In genomic region chr10:68871731-68872342, GRCh38 we compare ENCODE assay signal across 9 cellular contexts. TPM values are rescaled to one million over a fixed set of nuclear protein-coding genes. Genes with fewer than 3 reads are reported as not detected.
DNase-seq lines count a peak whose midpoint lies in the region; ATAC-seq and TF ChIP-seq lines count a peak whose summit lies in the region.
"Had no signal": no experiment of that assay in that cellular context is flagged by ENCODE, and none has a peak within 500 bp of the region (broad histone marks: within the 10 kb centered on the region; RNA-seq: fewer than 3 reads in every experiment).

No MANE protein-coding gene starts in this region.

- H3K27me3 ChIP-seq in GM23338 (ENCODE audit: insufficient read depth), result no peaks in the 10 kb centered on the region

- H3K4me3 ChIP-seq in GM23338, result peak overlapping the region; percentile 3; the same call in 1 of the 2 replicates
- H3K4me3 ChIP-seq: lung had no signal

- H3K27ac ChIP-seq in GM23338 (ENCODE audit: low read depth), result peak overlapping the region; percentile 70

- H3K79me2 ChIP-seq in GM23338 (replicated peaks; ENCODE audit: insufficient read depth), result no peaks in the 10 kb centered on the region

- no peaks in the 10 kb centered on the region; the same call in 1 of the 2 replicates for H3F3A ChIP-seq in GM23338 (replicated peaks; ENCODE audit: low read depth)

- H3K4me2 ChIP-seq in GM23338, result peak overlapping the region; percentile 37

- H3K9me3 Mint-ChIP-seq in GM23338, result peaks cover 18% of the 10 kb centered on the region
- H3K9me3 Mint-ChIP-seq in naive thymus-derived CD8-positive, alpha-beta T cell, result peaks cover 0 to 9% (median 2%) of the 10 kb centered on the region in 9 donors

- peak; percentile 66 for ATAC-seq in GM23338
- ATAC-seq in naive thymus-derived CD8-positive, alpha-beta T cell, result no peak

- H3K27me3 Mint-ChIP-seq in GM23338 (ENCODE audit: insufficient read depth, low read depth, poor library complexity), result peaks cover 2% of the 10 kb centered on the region
- no peaks in the 10 kb centered on the region for H3K27me3 Mint-ChIP-seq in naive thymus-derived CD8-positive, alpha-beta T cell

- H4K20me1 ChIP-seq in GM23338 (replicated peaks; ENCODE audit: insufficient read depth), result no peaks in the 10 kb centered on the region

- H3K36me3 ChIP-seq in GM23338 (ENCODE audit: insufficient read depth), result no peaks in the 10 kb centered on the region

- peak overlapping the region; percentile 39; the same call in 2 of the 3 replicates for H3K4me3 Mint-ChIP-seq in GM23338
- no peak overlapping the region for H3K4me3 Mint-ChIP-seq in naive thymus-derived CD8-positive, alpha-beta T cell

- TF ChIP-seq CTCF in GM23338 (conservative IDR thresholded peaks at IDR 0.05; ENCODE audit: low read depth in 2 of 2) (no peak), GM13976 (IDR thresholded peaks at IDR 0.05; ENCODE audit: borderline replicate concordance, control extremely low read depth, extremely low read depth, insufficient read depth, missing control alignments) (no peak)

- H3K36me3 Mint-ChIP-seq in GM23338 (ENCODE audit: low read depth), result peaks cover 17% of the 10 kb centered on the region
- peaks cover 0 to 4% (median 0%) of the 10 kb centered on the region in 3 donors for H3K36me3 Mint-ChIP-seq in naive thymus-derived CD8-positive, alpha-beta T cell

- in situ Hi-C loops in GM13976 (cut with MboI; ENCODE audit: low sequenced_read_pairs, unreplicated experiment), result no loop called here

- peaks cover 21% of the 10 kb centered on the region for H3K4me1 ChIP-seq in GM23338 (ENCODE audit: insufficient read depth)

- H3K4me1 Mint-ChIP-seq in GM23338, result peaks cover 22% of the 10 kb centered on the region
- peaks cover 3 to 10% (median 7%) of the 10 kb centered on the region in 4 donors for H3K4me1 Mint-ChIP-seq in naive thymus-derived CD8-positive, alpha-beta T cell

- POLR2A ChIA-PET in naive thymus-derived CD8-positive, alpha-beta T cell (lab: Charles Lee), result interaction anchor here (0.7 kb wide), 1 partner anchor 232 kb away, joined by 4 read pairs; no protein-coding TSS in a partner anchor

- H2AFZ ChIP-seq in GM23338, result no peak overlapping the region

- peak; percentile 38 for DNase-seq in GM23338 (ENCODE audit: low spot score)
- DNase-seq in NCI-H510A treated with DMSO at 0.1 percent for 48 hours (lab: John Stamatoyannopoulos, UW), result peak; percentile 97
- peak; percentile 93 for DNase-seq in fibroblast of gingiva (ENCODE audit: low read depth)
- peak; percentile 93 for DNase-seq in renal cortical epithelial cell (ENCODE audit: low read depth)
- DNase-seq in ureter (ENCODE audit: low spot score), result no peak
- no peak for DNase-seq in activated CD4-positive, alpha-beta T cell treated with anti-CD3 and anti-CD28 coated beads, Interleukin-2, amount 50 U/mL, for 4 hours
- DNase-seq in GM13976 (ENCODE audit: low spot score), result no peak
- DNase-seq in naive thymus-derived CD8-positive, alpha-beta T cell, result no peak

- H3K27ac Mint-ChIP-seq in GM23338, result peak overlapping the region; percentile 84; the same call in 1 of the 2 replicates
- H3K27ac Mint-ChIP-seq in naive thymus-derived CD8-positive, alpha-beta T cell, result peak overlapping the region in 2 of 10 donors; percentile 19 to 48

- H3K9me2 ChIP-seq in GM23338 (ENCODE audit: insufficient read depth), result no peaks in the 10 kb centered on the region

TF ChIP-seq in GM23338, 12 proteins besides CTCF, POLR2A, EP300 and RAD21 (continues in another document):
- TF ChIP-seq EZH2 (IDR thresholded peaks at IDR 0.05; ENCODE audit: low read depth, unreplicated experiment), result no peak
- no peak for TF ChIP-seq JUNB (IDR thresholded peaks at IDR 0.05; ENCODE audit: unreplicated experiment)
- TF ChIP-seq EZH2phosphoT487 (IDR thresholded peaks at IDR 0.05; ENCODE audit: unreplicated experiment), result no peak
- no peak for TF ChIP-seq NANOG (IDR thresholded peaks at IDR 0.05; ENCODE audit: borderline replicate concordance)
- no peak for TF ChIP-seq ZNF331 (CRISPR knock-in tag; IDR thresholded peaks at IDR 0.05; ENCODE audit: low read depth)
- TF ChIP-seq POLR2AphosphoS5 (IDR thresholded peaks at IDR 0.05; ENCODE audit: low read depth), result no peak
- TF ChIP-seq, protein P1, sequence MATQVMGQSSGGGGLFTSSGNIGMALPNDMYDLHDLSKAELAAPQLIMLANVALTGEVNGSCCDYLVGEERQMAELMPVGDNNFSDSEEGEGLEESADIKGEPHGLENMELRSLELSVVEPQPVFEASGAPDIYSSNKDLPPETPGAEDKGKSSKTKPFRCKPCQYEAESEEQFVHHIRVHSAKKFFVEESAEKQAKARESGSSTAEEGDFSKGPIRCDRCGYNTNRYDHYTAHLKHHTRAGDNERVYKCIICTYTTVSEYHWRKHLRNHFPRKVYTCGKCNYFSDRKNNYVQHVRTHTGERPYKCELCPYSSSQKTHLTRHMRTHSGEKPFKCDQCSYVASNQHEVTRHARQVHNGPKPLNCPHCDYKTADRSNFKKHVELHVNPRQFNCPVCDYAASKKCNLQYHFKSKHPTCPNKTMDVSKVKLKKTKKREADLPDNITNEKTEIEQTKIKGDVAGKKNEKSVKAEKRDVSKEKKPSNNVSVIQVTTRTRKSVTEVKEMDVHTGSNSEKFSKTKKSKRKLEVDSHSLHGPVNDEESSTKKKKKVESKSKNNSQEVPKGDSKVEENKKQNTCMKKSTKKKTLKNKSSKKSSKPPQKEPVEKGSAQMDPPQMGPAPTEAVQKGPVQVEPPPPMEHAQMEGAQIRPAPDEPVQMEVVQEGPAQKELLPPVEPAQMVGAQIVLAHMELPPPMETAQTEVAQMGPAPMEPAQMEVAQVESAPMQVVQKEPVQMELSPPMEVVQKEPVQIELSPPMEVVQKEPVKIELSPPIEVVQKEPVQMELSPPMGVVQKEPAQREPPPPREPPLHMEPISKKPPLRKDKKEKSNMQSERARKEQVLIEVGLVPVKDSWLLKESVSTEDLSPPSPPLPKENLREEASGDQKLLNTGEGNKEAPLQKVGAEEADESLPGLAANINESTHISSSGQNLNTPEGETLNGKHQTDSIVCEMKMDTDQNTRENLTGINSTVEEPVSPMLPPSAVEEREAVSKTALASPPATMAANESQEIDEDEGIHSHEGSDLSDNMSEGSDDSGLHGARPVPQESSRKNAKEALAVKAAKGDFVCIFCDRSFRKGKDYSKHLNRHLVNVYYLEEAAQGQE (IDR thresholded peaks at IDR 0.05; ENCODE audit: unreplicated experiment), result no peak
- no peak for TF ChIP-seq ETS1 (IDR thresholded peaks at IDR 0.05)

RNA-seq across cellular contexts. Expression of gene DDX50, which starts 29.3 kb away (rescaled TPM):
- 37.2 and 38.9 TPM in 2 replicates for total RNA-seq in GM23338 (2014; rRNA removed; shearing (Covaris generic))
- polyA plus RNA-seq in GM23338 (2016; fragmentation: Nextera tagmentation; extraction: Ambion mirVana), result 33.0 and 37.2 TPM in 2 replicates
- 62.9 and 64.3 TPM in 2 replicates for total RNA-seq in renal cortical epithelial cell
- 33.9 TPM for total RNA-seq in ureter
- 10 to 100 TPM; 55.7 to 55.9 TPM for total RNA-seq in naive thymus-derived CD8-positive, alpha-beta T cell
- polyA plus RNA-seq in naive thymus-derived CD8-positive, alpha-beta T cell, result 10 to 100 TPM; 34.1 to 45.7 (median 41.6) TPM

RNA-seq across cellular contexts. Expression of gene STOX1, which starts 44.5 kb away (rescaled TPM):
- total RNA-seq in GM23338 (2014; rRNA removed; shearing (Covaris generic)), result 2.2 and 2.7 TPM in 2 replicates
- 1.6 and 1.7 TPM in 2 replicates for polyA plus RNA-seq in GM23338 (2016; fragmentation: Nextera tagmentation; extraction: Ambion mirVana)
- 0.35 and 2.9 TPM in 2 replicates for total RNA-seq in renal cortical epithelial cell
- total RNA-seq in ureter, result 1.1 TPM
- under 1 TPM; 0.47 to 0.52 TPM for total RNA-seq in naive thymus-derived CD8-positive, alpha-beta T cell
- 1 to 10 TPM in 2 of 3 donors, under 1 TPM in 1; 0.29 to 1.1 (median 1.0) TPM for polyA plus RNA-seq in naive thymus-derived CD8-positive, alpha-beta T cell

Comparison
In these comparisons a context has a peak if more than half of its experiments do, and no peak if none do; other contexts are left out.
1. DNase-seq: peak in GM23338 (single experiment), NCI-H510A treated with DMSO at 0.1 percent for 48 hours (single experiment), fibroblast of gingiva (single experiment) and renal cortical epithelial cell (single experiment); none in ureter (single experiment), activated CD4-positive, alpha-beta T cell treated with anti-CD3 and anti-CD28 coated beads, Interleukin-2, amount 50 U/mL, for 4 hours (0 of 2), GM13976 (single experiment) and naive thymus-derived CD8-positive, alpha-beta T cell (0 of 10).